In the genomic region with DNA sequence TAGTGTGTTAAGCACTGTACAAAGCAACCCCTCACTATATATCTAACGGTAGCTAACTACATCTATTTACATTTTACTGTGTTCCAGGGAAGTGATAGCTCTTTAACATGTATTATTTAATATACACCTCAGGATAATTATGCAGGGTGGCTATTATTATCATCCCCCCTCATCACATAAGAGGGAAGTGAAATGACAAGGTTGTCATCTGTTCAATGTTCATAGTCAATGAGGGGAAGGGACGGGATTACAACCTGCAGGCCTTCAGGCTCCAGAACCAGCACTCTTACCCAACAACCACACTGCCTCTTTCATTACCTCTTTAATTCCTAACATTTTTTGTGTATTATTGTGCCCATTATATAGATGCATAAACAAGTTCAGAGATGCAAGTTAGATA, we compare ENCODE assay signal across 26 cellular contexts.
"Had no signal": no experiment of that assay in that cellular context is flagged by ENCODE, and none has a peak within 500 bp of the region (broad histone marks: within the 10 kb centered on the region; RNA-seq: fewer than 3 reads in every experiment).

No MANE protein-coding gene starts in this region.

- H3K36me3 ChIP-seq: left lung, ovary, right atrium auricular region, right lobe of liver, suprapubic skin, thoracic aorta, tibial artery, upper lobe of right lung had no signal

- H3K27ac ChIP-seq: left lung, ovary, right atrium auricular region, right lobe of liver, suprapubic skin, thoracic aorta, tibial artery, upper lobe of right lung had no signal

- DNase-seq: hypothalamus; immature natural killer cell; kidney; left colon; left lung; mesendoderm; midbrain; mucosa of descending colon; naive thymus-derived CD8-positive, alpha-beta T cell; nucleus accumbens; ovary; right lobe of liver; stimulated activated CD4-positive, alpha-beta T cell treated with anti-CD3 and anti-CD28 coated beads, Interleukin-2, amount 100 ng/mL, for 24 hours; stimulated activated CD4-positive, alpha-beta T cell treated with anti-CD3 and anti-CD28 coated beads, Interleukin-4, amount 100 ng/mL, for 1 hour; stimulated activated naive CD4-positive, alpha-beta T cell; tibial artery; upper lobe of right lung had no signal

- H3K4me1 Mint-ChIP-seq: immature natural killer cell, neural crest cell had no signal

- H3K4me1 ChIP-seq: left lung, right atrium auricular region, right lobe of liver, suprapubic skin, upper lobe of right lung had no signal

- H3K4me3 Mint-ChIP-seq: immature natural killer cell; naive thymus-derived CD8-positive, alpha-beta T cell; nephron; neural crest cell; stimulated activated naive CD8-positive, alpha-beta T cell treated with anti-CD3 and anti-CD28 coated beads, Interleukin-15, Interleukin-2, amounts not matched to agents 100 ng/mL and 50 ng/mL, for 24 hours had no signal

- H3K9me3 Mint-ChIP-seq: nephron, neural crest cell had no signal

- H3K36me3 Mint-ChIP-seq: immature natural killer cell; naive thymus-derived CD8-positive, alpha-beta T cell had no signal

- H3K4me3 ChIP-seq: left lung, lung, mucosa of descending colon, ovary, right atrium auricular region, right lobe of liver, smooth muscle cell, suprapubic skin, thoracic aorta, tibial artery, upper lobe of right lung had no signal

- H3K27me3 ChIP-seq: left lung, ovary, right atrium auricular region, right lobe of liver, suprapubic skin, tibial artery, upper lobe of right lung had no signal

- H3K27me3 Mint-ChIP-seq: naive thymus-derived CD8-positive, alpha-beta T cell; progenitor cell of endocrine pancreas; stimulated activated naive CD8-positive, alpha-beta T cell treated with anti-CD3 and anti-CD28 coated beads, Interleukin-15, Interleukin-2, amounts not matched to agents 100 ng/mL and 50 ng/mL, for 24 hours had no signal

- H3K4me2 ChIP-seq: smooth muscle cell had no signal

- H3K9me3 ChIP-seq: mucosa of descending colon, ovary, right atrium auricular region, suprapubic skin, thoracic aorta, tibial artery, upper lobe of right lung had no signal

- H3K27ac Mint-ChIP-seq: immature natural killer cell; naive thymus-derived CD8-positive, alpha-beta T cell; nephron; progenitor cell of endocrine pancreas; stimulated activated naive CD8-positive, alpha-beta T cell treated with anti-CD3 and anti-CD28 coated beads, Interleukin-15, Interleukin-2, amounts not matched to agents 100 ng/mL and 50 ng/mL, for 24 hours had no signal

- ATAC-seq: left colon; left lung; mucosa of descending colon; naive thymus-derived CD8-positive, alpha-beta T cell; right lobe of liver; upper lobe of right lung had no signal
